ENCODE assay signal across 1 cellular context in the genomic region with DNA sequence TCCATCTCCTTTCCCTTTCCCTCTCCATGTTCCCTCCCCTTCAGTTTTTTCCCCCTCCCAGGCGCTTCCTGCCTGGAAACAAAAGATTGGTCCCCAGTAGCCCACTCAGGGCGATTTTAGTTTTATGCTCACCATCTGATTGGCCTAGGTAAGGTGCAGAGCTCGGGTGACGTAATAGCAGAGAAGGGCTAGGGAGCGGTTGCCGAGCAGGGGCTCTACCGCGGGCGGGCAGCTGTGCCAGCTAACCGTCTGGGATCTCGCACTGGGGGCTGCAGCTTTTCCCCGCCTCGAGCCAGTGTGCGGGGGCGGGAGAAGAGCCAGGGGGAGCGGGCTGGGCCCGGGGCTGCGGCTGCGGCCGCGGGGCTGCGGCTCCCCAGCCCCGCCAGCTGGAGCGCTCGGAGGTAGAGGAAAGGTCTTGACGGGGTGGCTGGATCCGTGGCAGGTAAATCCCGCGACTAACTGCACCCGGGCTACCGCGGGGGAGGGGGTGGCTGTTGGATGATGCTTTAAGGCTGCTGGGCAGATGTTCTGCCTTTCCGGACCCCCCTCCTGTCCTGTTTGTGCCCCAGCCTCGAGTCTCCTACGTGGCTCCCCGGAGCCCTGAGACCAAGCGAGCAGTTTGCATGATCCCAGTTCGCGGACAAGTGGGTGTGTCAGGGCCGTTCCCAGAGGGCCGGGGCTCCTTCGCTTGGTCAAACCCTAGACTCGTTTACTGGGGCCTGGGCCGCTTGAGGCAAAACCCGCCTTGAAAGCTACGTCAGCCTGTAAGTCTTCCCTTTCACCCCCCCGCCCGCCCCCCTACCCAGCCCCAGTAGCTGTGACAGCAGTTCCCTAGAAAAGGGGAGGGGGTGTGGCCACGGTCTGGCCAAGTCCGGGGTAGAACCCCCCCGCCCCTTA.
TF ChIP-seq lines count a peak whose summit lies in the region.

A gene (plus strand): TSS at position 218 of the 897 bp plus-strand sequence. CDS start 26,913 bp downstream, outside the sequence.

TF ChIP-seq in GM12878, 131 proteins besides CTCF, POLR2A, EP300 and RAD21 (continued from another document):
- no peak for TF ChIP-seq CEBPB (IDR thresholded peaks at IDR 0.05; ENCODE audit: borderline replicate concordance in 1 of 2, low read depth in 2 of 2, low read length in 2 of 2)
